Comparison of ENCODE assay signal across 21 cellular contexts in the genomic region with DNA sequence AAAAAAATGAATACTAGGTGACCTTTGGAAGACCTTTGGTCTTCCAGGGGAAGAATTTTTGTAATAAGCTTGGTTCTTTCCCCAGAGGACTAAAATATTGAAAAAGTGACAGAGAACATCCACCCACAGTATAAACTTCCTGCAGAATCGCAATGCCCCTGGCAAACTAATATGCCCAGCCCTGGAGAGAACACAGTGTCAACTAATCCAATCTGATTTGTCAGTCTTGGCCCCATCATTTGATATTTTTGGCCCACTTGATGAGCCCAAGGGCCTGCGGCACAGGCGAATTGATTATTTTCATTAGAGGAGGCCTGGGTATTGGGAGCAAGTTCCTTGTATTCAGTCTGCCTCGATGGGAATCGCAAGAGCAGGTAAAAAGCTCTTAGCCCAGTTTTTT.
A peak's percentile ranks its signal among the peaks of the same experiment; 100 is the strongest.
DNase-seq lines count a peak whose midpoint lies in the region; ATAC-seq and TF ChIP-seq lines count a peak whose summit lies in the region.
"Had no signal": no experiment of that assay in that cellular context is flagged by ENCODE, and none has a peak within 500 bp of the region (broad histone marks: within the 10 kb centered on the region; RNA-seq: fewer than 3 reads in every experiment).

No MANE protein-coding gene starts in this region.

- H2BK15ac ChIP-seq in mesendoderm (replicated peaks; ENCODE audit: low read depth) = no peak overlapping the region

- H2AK5ac ChIP-seq in mesendoderm (ENCODE audit: low read length) = no peak overlapping the region

- no peak for ATAC-seq in activated T-cell treated with anti-CD3 and anti-CD28 coated beads, Interleukin-2, amount 50 U/mL, for 72 hours (replicated peaks in 1 of 2)
- ATAC-seq in WTC11 (no peak), gastrocnemius medialis (no peak), GM21367 (IDR thresholded peaks at IDR 0.05; ENCODE audit: unreplicated experiment) (no peak), HG03280 (IDR thresholded peaks at IDR 0.05; ENCODE audit: unreplicated experiment) (no peak)
- ATAC-seq: CD8-positive, alpha-beta T cell; GM12878 had no signal

- no peaks in the 10 kb centered on the region for H3K4me1 ChIP-seq in mesendoderm (ENCODE audit: control insufficient read depth, low read depth, low read length)
- peaks cover 28 to 31% of the 10 kb centered on the region in 2 donors for H3K4me1 ChIP-seq in gastrocnemius medialis
- H3K4me1 ChIP-seq: Caco-2 had no signal

- no peaks in the 10 kb centered on the region for H3K9me3 ChIP-seq in gastrocnemius medialis
- H3K9me3 ChIP-seq: Caco-2 had no signal

- WGBS in mesendoderm (ENCODE audit: extremely low coverage, insufficient coverage, low lambda C conversion rate) = no CpG with 5 or more reads among the region's 5 CpGs

- intact Hi-C loops in gastrocnemius medialis (cut with DNase I; ENCODE audit: low total_unique reads) = no loop called here

- no peak overlapping the region for H3K4me3 Mint-ChIP-seq in activated T-cell treated with anti-CD3 and anti-CD28 coated beads, Interleukin-2, amount 50 U/mL, for 72 hours
- no peak overlapping the region for H3K4me3 Mint-ChIP-seq in activated T-cell treated with anti-CD3 and anti-CD28 coated beads, Interleukin-2, amount 50 U/mL, for 24 hours
- no peak overlapping the region for H3K4me3 Mint-ChIP-seq in WTC11
- H3K4me3 Mint-ChIP-seq: B cell; CD4-positive, CD25-positive, alpha-beta regulatory T cell; CD8-positive, alpha-beta T cell had no signal

- TF ChIP-seq CTCF in WTC11 (IDR thresholded peaks at IDR 0.05) (no peak), gastrocnemius medialis (IDR thresholded peaks at IDR 0.05 in 4 of 5, conservative IDR thresholded peaks at IDR 0.05 in 1 of 5) (no peak)

- H3K79me1 ChIP-seq in mesendoderm (ENCODE audit: low read length) = no peaks in the 10 kb centered on the region

- H3K9me3 Mint-ChIP-seq in activated T-cell treated with anti-CD3 and anti-CD28 coated beads, Interleukin-2, amount 50 U/mL, for 72 hours = no peaks in the 10 kb centered on the region
- H3K9me3 Mint-ChIP-seq in activated T-cell treated with anti-CD3 and anti-CD28 coated beads, Interleukin-2, amount 50 U/mL, for 24 hours = no peaks in the 10 kb centered on the region
- peaks cover 23% of the 10 kb centered on the region for H3K9me3 Mint-ChIP-seq in WTC11
- H3K9me3 Mint-ChIP-seq: CD8-positive, alpha-beta T cell had no signal

- H3K27ac Mint-ChIP-seq in activated T-cell treated with anti-CD3 and anti-CD28 coated beads, Interleukin-2, amount 50 U/mL, for 72 hours = peak overlapping the region; percentile 33
- no peak overlapping the region for H3K27ac Mint-ChIP-seq in activated T-cell treated with anti-CD3 and anti-CD28 coated beads, Interleukin-2, amount 50 U/mL, for 24 hours
- peak overlapping the region; percentile 57; the same call in 1 of the 2 replicates for H3K27ac Mint-ChIP-seq in WTC11
- H3K27ac Mint-ChIP-seq: B cell; CD8-positive, alpha-beta T cell had no signal

- no peaks in the 10 kb centered on the region for H3K27me3 Mint-ChIP-seq in activated T-cell treated with anti-CD3 and anti-CD28 coated beads, Interleukin-2, amount 50 U/mL, for 72 hours (ENCODE audit: low read depth)
- no peaks in the 10 kb centered on the region for H3K27me3 Mint-ChIP-seq in activated T-cell treated with anti-CD3 and anti-CD28 coated beads, Interleukin-2, amount 50 U/mL, for 24 hours
- no peaks in the 10 kb centered on the region for H3K27me3 Mint-ChIP-seq in WTC11 (ENCODE audit: low read depth)
- H3K27me3 Mint-ChIP-seq: CD4-positive, CD25-positive, alpha-beta regulatory T cell had no signal

- POLR2A ChIA-PET in WTC11 (lab: Charles Lee) = no interaction called here

- TF ChIP-seq POLR2A in gastrocnemius medialis (IDR thresholded peaks at IDR 0.05) = no peak

- H3K18ac ChIP-seq in mesendoderm (ENCODE audit: low read length) = peak overlapping the region; percentile 3

- H3K56ac ChIP-seq in mesendoderm (ENCODE audit: low read length) = no peak overlapping the region

- peaks cover 5% of the 10 kb centered on the region for H3K4me1 Mint-ChIP-seq in activated T-cell treated with anti-CD3 and anti-CD28 coated beads, Interleukin-2, amount 50 U/mL, for 72 hours (ENCODE audit: low read depth)
- peaks cover 5% of the 10 kb centered on the region for H3K4me1 Mint-ChIP-seq in activated T-cell treated with anti-CD3 and anti-CD28 coated beads, Interleukin-2, amount 50 U/mL, for 24 hours (ENCODE audit: low read depth)
- H3K4me1 Mint-ChIP-seq in WTC11 = peaks cover 20% of the 10 kb centered on the region

- CTCF ChIA-PET in WTC11 (lab: Charles Lee) = interaction anchor here (2.7 kb wide), 1 partner anchor 9 kb away, joined by 14 read pairs; no protein-coding TSS in a partner anchor

- H4K8ac ChIP-seq in mesendoderm (ENCODE audit: low read depth, low read length) = no peak overlapping the region

- H3K27me3 ChIP-seq in mesendoderm (ENCODE audit: insufficient read depth, low read length, poor library complexity) = no peaks in the 10 kb centered on the region
- H3K27me3 ChIP-seq in gastrocnemius medialis = no peaks in the 10 kb centered on the region
- H3K27me3 ChIP-seq: BLaER1 had no signal

- no peak overlapping the region for H3K9ac ChIP-seq in mesendoderm (ENCODE audit: low read length)
- H3K9ac ChIP-seq: BLaER1 had no signal

- no peak overlapping the region for H3K4ac ChIP-seq in mesendoderm (ENCODE audit: low read depth, low read length)

- H3K4me3 ChIP-seq in mesendoderm (ENCODE audit: low read length) = no peak overlapping the region
- H3K4me3 ChIP-seq in gastrocnemius medialis = no peak overlapping the region
- H3K4me3 ChIP-seq: BLaER1, GM12878 had no signal

- no peak overlapping the region for H3K23ac ChIP-seq in mesendoderm (ENCODE audit: low read length)

- in situ Hi-C loops in gastrocnemius medialis (cut with MboI; ENCODE audit: low sequenced_read_pairs in 4 of 4) = loop anchor here in 1 of 4 donors (10.0 kb wide), 1 partner anchor 88 kb away; no protein-coding TSS in a partner anchor

- no peaks in the 10 kb centered on the region for H3K79me2 ChIP-seq in mesendoderm (ENCODE audit: control insufficient read depth, insufficient read depth, low read length)

- H3K36me3 ChIP-seq in mesendoderm (ENCODE audit: control insufficient read depth, insufficient read depth, low read length) = no peaks in the 10 kb centered on the region
- peaks cover 0 to 11% of the 10 kb centered on the region in 2 donors for H3K36me3 ChIP-seq in gastrocnemius medialis

- DNase-seq in activated T-cell treated with anti-CD3 and anti-CD28 coated beads, Interleukin-2, amount 50 U/mL, for 72 hours = no peak
- DNase-seq in activated T-cell treated with anti-CD3 and anti-CD28 coated beads, Interleukin-2, amount 50 U/mL, for 24 hours = no peak
- no peak for DNase-seq in WTC11 (ENCODE audit: low spot score)
- no peak for DNase-seq in mesendoderm
- no peak for DNase-seq in gastrocnemius medialis
- no peak for DNase-seq in activated CD8-positive, alpha-beta memory T cell treated with anti-CD3 and anti-CD28 coated beads for 24 hours
- DNase-seq: Caco-2; CD4-positive, CD25-positive, alpha-beta regulatory T cell; CD8-positive, alpha-beta T cell; DMS153; EL; GDM1; H7; HCEC 1CT had no signal

- no peak overlapping the region for H3K4me2 ChIP-seq in mesendoderm (ENCODE audit: low read length)
- H3K4me2 ChIP-seq: BLaER1 had no signal

- H3K27ac ChIP-seq in mesendoderm (ENCODE audit: low read depth, low read length) (no peak overlapping the region), gastrocnemius medialis (peak overlapping the region; percentile 14 to 63 (median 42))
- H3K27ac ChIP-seq: 22Rv1, BLaER1, C4-2B had no signal

- no peak overlapping the region for H4K5ac ChIP-seq in mesendoderm (ENCODE audit: low read length)

- H2BK120ac ChIP-seq in mesendoderm (ENCODE audit: low read depth, low read length) = no peak overlapping the region

- peaks cover 0 to 1% of the 10 kb centered on the region in 2 donors for H3K36me3 Mint-ChIP-seq in activated T-cell treated with anti-CD3 and anti-CD28 coated beads, Interleukin-2, amount 50 U/mL, for 72 hours (ENCODE audit: insufficient read depth in 2 of 2)
- H3K36me3 Mint-ChIP-seq in activated T-cell treated with anti-CD3 and anti-CD28 coated beads, Interleukin-2, amount 50 U/mL, for 24 hours (ENCODE audit: low read depth) = peaks cover 20% of the 10 kb centered on the region
- peaks cover 27% of the 10 kb centered on the region for H3K36me3 Mint-ChIP-seq in WTC11

- H2BK5ac ChIP-seq in mesendoderm (ENCODE audit: low read length) = no peak overlapping the region

TF ChIP-seq in WTC11, 78 proteins besides CTCF, POLR2A, EP300 and RAD21:
- no peak for TF ChIP-seq TP53 (CRISPR knock-in tag; IDR thresholded peaks at IDR 0.05)
- TF ChIP-seq ZNF138 (CRISPR knock-in tag; conservative IDR thresholded peaks at IDR 0.05) = no peak
